In the genomic region with DNA sequence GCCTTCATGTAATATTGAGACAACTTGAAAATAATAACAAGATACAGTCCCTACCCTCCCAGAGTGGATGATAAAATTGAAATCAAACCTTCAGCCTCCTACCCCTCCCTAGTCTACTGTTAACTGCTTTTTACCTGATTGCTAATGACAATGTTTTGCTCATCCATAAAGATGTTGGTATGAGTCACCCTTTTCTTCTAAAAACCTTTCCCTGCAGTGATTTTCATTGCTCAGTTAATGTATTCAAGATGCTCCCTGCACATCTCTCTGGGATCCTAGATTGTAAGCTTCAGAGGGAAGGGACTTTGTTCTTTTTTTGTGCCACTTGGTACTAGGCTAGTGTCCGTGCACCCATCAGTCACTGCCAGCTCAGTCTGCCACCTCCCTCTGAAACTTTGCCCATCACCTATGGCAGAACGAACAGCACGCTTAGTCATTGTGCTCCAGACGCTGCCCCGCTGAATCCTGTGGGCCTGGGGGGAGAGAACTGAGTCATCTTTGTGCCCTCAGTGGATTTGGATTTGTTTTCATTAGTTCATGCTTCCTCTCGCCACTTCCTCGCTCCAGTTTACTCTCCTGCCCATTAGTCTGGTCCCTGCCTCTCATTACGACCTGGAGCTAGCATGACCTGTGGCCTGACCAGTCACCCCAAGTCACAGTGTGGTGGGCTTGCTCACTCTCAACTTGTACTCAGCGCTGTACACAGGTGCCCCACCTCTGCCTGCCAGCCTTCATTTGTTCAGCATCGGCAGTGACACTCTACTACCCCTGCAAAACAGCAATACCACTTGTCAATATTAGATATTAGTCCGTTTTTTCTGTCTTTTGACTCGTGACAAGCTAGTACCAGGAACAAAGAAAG, we compare ENCODE assay signal across 13 cellular contexts.
DNase-seq lines count a peak whose midpoint lies in the region; ATAC-seq, FAIRE-seq and TF ChIP-seq lines count a peak whose summit lies in the region.
"Had no signal": no experiment of that assay in that cellular context is flagged by ENCODE, and none has a peak within 500 bp of the region (broad histone marks: within the 10 kb centered on the region; RNA-seq: fewer than 3 reads in every experiment).

No MANE protein-coding gene starts in this region.

- no peak overlapping the region for H4K91ac ChIP-seq in neuronal stem cell (ENCODE audit: low read depth, low read length, poor library complexity)

- TF ChIP-seq POLR2A in esophagus muscularis mucosa (IDR thresholded peaks at IDR 0.05; ENCODE audit: low read depth), result no peak
- no peak for TF ChIP-seq POLR2A in testis (IDR thresholded peaks at IDR 0.05)

- peaks cover 0 to 4% of the 10 kb centered on the region in 2 donors for H3K4me1 ChIP-seq in neuronal stem cell (ENCODE audit: control insufficient read depth in 2 of 2, insufficient read depth in 1 of 2, low read depth in 1 of 2, low read length in 2 of 2)
- H3K4me1 ChIP-seq in esophagus muscularis mucosa, result no peaks in the 10 kb centered on the region
- no peaks in the 10 kb centered on the region for H3K4me1 ChIP-seq in testis
- H3K4me1 ChIP-seq in pancreas, result no peaks in the 10 kb centered on the region

- H3K4ac ChIP-seq in neuronal stem cell (ENCODE audit: low read length), result no peak overlapping the region

- H2AFZ ChIP-seq in neuronal stem cell (ENCODE audit: low read length), result no peak overlapping the region

- H2BK5ac ChIP-seq in neuronal stem cell (ENCODE audit: low read length), result no peak overlapping the region

- H3K27me3 ChIP-seq in neuronal stem cell (ENCODE audit: control insufficient read depth in 3 of 3, insufficient read depth in 3 of 3, low read depth in 1 of 3, low read length in 3 of 3) (no peaks in the 10 kb centered on the region), esophagus muscularis mucosa (no peaks in the 10 kb centered on the region), testis (no peaks in the 10 kb centered on the region), pancreas (no peaks in the 10 kb centered on the region)

- H2BK12ac ChIP-seq in neuronal stem cell (ENCODE audit: low read length), result no peak overlapping the region

- WGBS in neuronal stem cell (ENCODE audit: extremely low coverage in 2 of 2, insufficient read length in 2 of 2, insufficient replicate concordance in 1 of 2), 2 donors, result no CpG with 5 or more reads among the region's 12 CpGs
- WGBS in esophagus muscularis mucosa, result 86% methylated on average over 12 of the region's 12 CpGs
- whole genome bisulfite sequencing in testis, 2 donors, result 93 to 98% methylated on average over 12 of the region's 12 CpGs
- WGBS in pancreas, 2 donors, result 90 to 94% methylated on average over 12 of the region's 12 CpGs

- no peak overlapping the region for H4K8ac ChIP-seq in neuronal stem cell (ENCODE audit: low read depth, low read length)

- FAIRE-seq in pancreas (lab: Jason Lieb, UNC), result no peak
- FAIRE-seq: GM19239 had no signal

- ATAC-seq in pancreas, result no peak
- ATAC-seq: stimulated activated naive CD8-positive, alpha-beta T cell treated with anti-CD3 and anti-CD28 coated beads, Interleukin-15, amount 100 ng/mL, for 72 hours had no signal

- TF ChIP-seq CTCF in epithelial cell of esophagus (IDR thresholded peaks at IDR 0.05; ENCODE audit: insufficient read depth, low read depth, low read length, missing control alignments), result no peak
- TF ChIP-seq CTCF in esophagus muscularis mucosa (IDR thresholded peaks at IDR 0.05), result no peak
- TF ChIP-seq CTCF in testis (IDR thresholded peaks at IDR 0.05), result no peak
- TF ChIP-seq CTCF in pancreas (IDR thresholded peaks at IDR 0.05), result no peak

- no peak overlapping the region for H3K4me2 ChIP-seq in neuronal stem cell (ENCODE audit: insufficient read depth, low read length, poor library complexity, severe bottlenecking)

- H3K14ac ChIP-seq in neuronal stem cell (ENCODE audit: low read length), result no peak overlapping the region

- no peak overlapping the region for H2AK5ac ChIP-seq in neuronal stem cell (ENCODE audit: low read depth, low read length)

- TF ChIP-seq EP300 in esophagus muscularis mucosa (IDR thresholded peaks at IDR 0.05), result no peak

- no peaks in the 10 kb centered on the region for H3K9me3 ChIP-seq in neuronal stem cell (replicated peaks in 1 of 2; ENCODE audit: control insufficient read depth in 2 of 2, insufficient read depth in 1 of 2, low read depth in 1 of 2, low read length in 2 of 2)
- H3K9me3 ChIP-seq in esophagus muscularis mucosa, result no peaks in the 10 kb centered on the region
- H3K9me3 ChIP-seq in testis, result no peaks in the 10 kb centered on the region
- no peaks in the 10 kb centered on the region for H3K9me3 ChIP-seq in pancreas

- H3K36me3 ChIP-seq in neuronal stem cell (replicated peaks in 1 of 2; ENCODE audit: control insufficient read depth in 2 of 2, insufficient read depth in 2 of 2, low read length in 2 of 2), result peaks cover 15 to 74% of the 10 kb centered on the region in 2 donors
- peaks cover 24 to 64% (median 46%) of the 10 kb centered on the region in 4 donors for H3K36me3 ChIP-seq in esophagus muscularis mucosa
- H3K36me3 ChIP-seq in testis (ENCODE audit: low read depth, missing control alignments), result no peaks in the 10 kb centered on the region
- H3K36me3 ChIP-seq in pancreas, result peaks cover 0 to 23% (median 0%) of the 10 kb centered on the region in 3 donors

- H3K18ac ChIP-seq in neuronal stem cell (ENCODE audit: low read length), result no peak overlapping the region

- H3K23ac ChIP-seq in neuronal stem cell (ENCODE audit: low read depth, low read length, poor library complexity), result no peak overlapping the region

- no peak overlapping the region for H3K9ac ChIP-seq in neuronal stem cell (ENCODE audit: low read depth, low read length, poor library complexity)

- DNase-seq in GM04504 (ENCODE audit: low read depth), result peak; percentile 70
- DNase-seq in epithelial cell of esophagus (ENCODE audit: low read depth), result peak; percentile 89
- peak; percentile 53 for DNase-seq in putamen (ENCODE audit: low spot score)
- DNase-seq in neuronal stem cell (ENCODE audit: low spot score), result no peak
- no peak for DNase-seq in esophagus muscularis mucosa (ENCODE audit: extremely low spot score)
- no peak for DNase-seq in testis
- DNase-seq in pancreas, result no peak
- DNase-seq: activated B cell treated with CpG ODN at 0.5 μM for 24 hours; GF-D8; stimulated activated CD4-positive, alpha-beta T cell treated with anti-CD3 and anti-CD28 coated beads, Interleukin-15, amount 100 ng/mL, for 24 hours; stimulated activated naive CD8-positive, alpha-beta T cell treated with anti-CD3 and anti-CD28 coated beads, Interleukin-15, amount 100 ng/mL, for 72 hours had no signal

- no peak overlapping the region for H2BK15ac ChIP-seq in neuronal stem cell (ENCODE audit: low read length)

- H3K27ac ChIP-seq in neuronal stem cell (replicated peaks; ENCODE audit: low read length) (no peak overlapping the region), esophagus muscularis mucosa (replicated peaks in 1 of 4) (no peak overlapping the region), testis (no peak overlapping the region), pancreas (no peak overlapping the region)

- H3K4me3 ChIP-seq in epithelial cell of esophagus (ENCODE audit: low read length) (no peak overlapping the region), neuronal stem cell (ENCODE audit: low read length in 2 of 2) (no peak overlapping the region), esophagus muscularis mucosa (no peak overlapping the region), testis (no peak overlapping the region), pancreas (no peak overlapping the region)

- H3K79me1 ChIP-seq in neuronal stem cell (ENCODE audit: low read depth, low read length), result no peaks in the 10 kb centered on the region

- intact Hi-C loops in esophagus muscularis mucosa (cut with DNase I) (no loop called here), testis (cut with DNase I; ENCODE audit: low total_unique reads) (no loop called here), pancreas (cut with DNase I) (no loop called here)

- no peak overlapping the region for H2BK120ac ChIP-seq in neuronal stem cell (ENCODE audit: low read depth, low read length)

TF ChIP-seq in PFSK-1, 5 proteins besides CTCF, POLR2A, EP300 and RAD21:
- TF ChIP-seq SIN3A (IDR thresholded peaks at IDR 0.05; ENCODE audit: borderline replicate concordance, insufficient read depth, low read length), result peak; percentile 78; the same call in 1 of the 2 replicates
- 0 out of 2 replicates have a peak, but pooled peaks have one; percentile 30 for TF ChIP-seq POLR2AphosphoS5 (IDR thresholded peaks at IDR 0.05; ENCODE audit: low read depth, low read length)
- TF ChIP-seq TAF1 (IDR thresholded peaks at IDR 0.05; ENCODE audit: borderline replicate concordance, insufficient read depth, low read length), result peak; percentile 33; the same call in 1 of the 2 replicates
- peak; percentile 51 for TF ChIP-seq FOXP2 (optimal IDR thresholded peaks at IDR 0.05; ENCODE audit: borderline replicate concordance, extremely low read depth, extremely low read length, insufficient read depth)
- TF ChIP-seq, protein P1, sequence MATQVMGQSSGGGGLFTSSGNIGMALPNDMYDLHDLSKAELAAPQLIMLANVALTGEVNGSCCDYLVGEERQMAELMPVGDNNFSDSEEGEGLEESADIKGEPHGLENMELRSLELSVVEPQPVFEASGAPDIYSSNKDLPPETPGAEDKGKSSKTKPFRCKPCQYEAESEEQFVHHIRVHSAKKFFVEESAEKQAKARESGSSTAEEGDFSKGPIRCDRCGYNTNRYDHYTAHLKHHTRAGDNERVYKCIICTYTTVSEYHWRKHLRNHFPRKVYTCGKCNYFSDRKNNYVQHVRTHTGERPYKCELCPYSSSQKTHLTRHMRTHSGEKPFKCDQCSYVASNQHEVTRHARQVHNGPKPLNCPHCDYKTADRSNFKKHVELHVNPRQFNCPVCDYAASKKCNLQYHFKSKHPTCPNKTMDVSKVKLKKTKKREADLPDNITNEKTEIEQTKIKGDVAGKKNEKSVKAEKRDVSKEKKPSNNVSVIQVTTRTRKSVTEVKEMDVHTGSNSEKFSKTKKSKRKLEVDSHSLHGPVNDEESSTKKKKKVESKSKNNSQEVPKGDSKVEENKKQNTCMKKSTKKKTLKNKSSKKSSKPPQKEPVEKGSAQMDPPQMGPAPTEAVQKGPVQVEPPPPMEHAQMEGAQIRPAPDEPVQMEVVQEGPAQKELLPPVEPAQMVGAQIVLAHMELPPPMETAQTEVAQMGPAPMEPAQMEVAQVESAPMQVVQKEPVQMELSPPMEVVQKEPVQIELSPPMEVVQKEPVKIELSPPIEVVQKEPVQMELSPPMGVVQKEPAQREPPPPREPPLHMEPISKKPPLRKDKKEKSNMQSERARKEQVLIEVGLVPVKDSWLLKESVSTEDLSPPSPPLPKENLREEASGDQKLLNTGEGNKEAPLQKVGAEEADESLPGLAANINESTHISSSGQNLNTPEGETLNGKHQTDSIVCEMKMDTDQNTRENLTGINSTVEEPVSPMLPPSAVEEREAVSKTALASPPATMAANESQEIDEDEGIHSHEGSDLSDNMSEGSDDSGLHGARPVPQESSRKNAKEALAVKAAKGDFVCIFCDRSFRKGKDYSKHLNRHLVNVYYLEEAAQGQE (IDR thresholded peaks at IDR 0.05; ENCODE audit: insufficient read depth in 1 of 2, low read depth in 2 of 2, low read length in 2 of 2), result peak in 1 of 2 experiments; percentile 29; a peak in 1 of 4 replicates

Comparison
In these comparisons a context has a peak if more than half of its experiments do, and no peak if none do; other contexts are left out.
1. DNase-seq: peak in GM04504 (single experiment), epithelial cell of esophagus (single experiment) and putamen (single experiment); none in neuronal stem cell (single experiment), esophagus muscularis mucosa (single experiment), testis (single experiment) and pancreas (0 of 6).